Comparison of ENCODE assay signal across 16 cellular contexts in the genomic region with DNA sequence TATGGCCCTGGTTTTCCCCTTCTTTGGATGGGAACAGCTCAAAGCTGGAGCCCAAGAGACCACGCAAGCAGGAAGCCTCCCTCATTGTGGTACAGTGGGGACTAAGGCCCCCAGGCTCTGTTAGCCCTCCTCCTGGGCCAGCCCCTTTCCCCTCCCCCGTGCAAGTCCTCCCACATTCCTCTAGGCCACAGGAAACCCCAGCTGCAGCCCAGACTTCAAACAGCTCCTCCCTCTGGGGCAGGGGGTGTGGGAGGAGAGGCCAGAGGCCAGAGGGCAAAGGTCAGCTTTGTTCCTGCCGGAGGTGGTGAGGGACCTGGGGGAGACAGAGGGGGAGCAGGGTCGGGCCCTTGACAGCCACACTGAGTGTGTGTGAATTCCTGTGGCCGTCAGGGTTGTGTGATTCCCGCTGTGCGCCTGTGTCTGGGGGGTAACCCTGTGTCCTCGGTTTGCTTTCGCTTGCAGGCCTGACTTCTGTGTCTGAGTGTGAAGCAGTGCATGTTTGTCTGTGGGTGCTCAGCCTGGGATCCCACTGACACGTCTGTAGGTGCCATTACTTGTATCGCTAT. TPM values are rescaled to one million over a fixed set of nuclear protein-coding genes. Genes with fewer than 3 reads are reported as not detected.
DNase-seq lines count a peak whose midpoint lies in the region; ATAC-seq, FAIRE-seq and TF ChIP-seq lines count a peak whose summit lies in the region.
"Had no signal": no experiment of that assay in that cellular context is flagged by ENCODE, and none has a peak within 500 bp of the region (broad histone marks: within the 10 kb centered on the region; RNA-seq: fewer than 3 reads in every experiment).

No MANE protein-coding gene starts in this region.

- H3K4me1 ChIP-seq in Caco-2 = peaks cover 28% of the 10 kb centered on the region
- peaks cover 37 to 38% of the 10 kb centered on the region in 2 experiments for H3K4me1 ChIP-seq in K562 (replicated peaks in 1 of 2; ENCODE audit: control insufficient read depth in 2 of 2, insufficient read depth in 2 of 2, low read length in 2 of 2)
- H3K4me1 ChIP-seq in mesodermal cell (ENCODE audit: control insufficient read depth, insufficient read depth, low read length, poor library complexity, severe bottlenecking) = peaks cover 35% of the 10 kb centered on the region

- BruUV-seq in Caco-2 (replicated peaks; lab: Mats Ljungman, UMichigan) = no TSS peak
- no TSS peak for BruUV-seq in K562 (replicated peaks; lab: Mats Ljungman, UMichigan)

- intact Hi-C loops in Caco-2 (cut with micrococcal nuclease; ENCODE audit: unreplicated experiment) = loop anchor here (1.0 to 10.0 kb wide), 4 partner anchors 39 to 215 kb away; a partner anchor contains a TSS
- intact Hi-C loops in K562 (cut with micrococcal nuclease) = loop anchor here (5.0 kb wide), 3 partner anchors 100 to 310 kb away; no protein-coding TSS in a partner anchor

- H3K27ac ChIP-seq in K562 (ENCODE audit: extremely low read depth, low read depth, low read length) (peak overlapping the region; percentile 33; the same call in 1 of the 3 replicates), mesodermal cell (ENCODE audit: low read depth, low read length, severe bottlenecking) (peak overlapping the region; percentile 89)
- H3K27ac ChIP-seq: upper lobe of right lung had no signal

- TF ChIP-seq EP300 in K562 (IDR thresholded peaks at IDR 0.05; ENCODE audit: low read length) = no peak; the same call in 1 of the 2 replicates

- in situ Hi-C loops in KBM-7 (cut with MboI; ENCODE audit: low pct_unique_long_range_greater_than_20kb, low sequenced_read_pairs) (no loop called here), K562 (cut with MboI) (loop anchor here (5.0 to 25.0 kb wide), 4 partner anchors 53 to 495 kb away; no protein-coding TSS in a partner anchor)

- peaks cover 17% of the 10 kb centered on the region for H3K4me1 Mint-ChIP-seq in Caco-2 (ENCODE audit: low read depth, unreplicated experiment)
- H3K4me1 Mint-ChIP-seq in T-helper 2 cell treated with Interferon-gamma antibody and Interleukin-4, amounts not matched to agents 5 μg/mL and 100 μg/mL, for 36 hours (ENCODE audit: low read depth) = peaks cover 21% of the 10 kb centered on the region

- CTCF ChIA-PET in Caco-2 (lab: Charles Lee) = interaction anchor here (0.6 to 3.6 kb wide), 33 partner anchors 10 to 311 kb away, joined by 3 to 53 read pairs (median 4); a partner anchor contains a TSS
- CTCF ChIA-PET in K562 (lab: Yijun Ruan, JAX; ENCODE audit: low intra/inter-chr PET ratio) = interaction anchor here (0.7 to 5.2 kb wide), 13 partner anchors 50 to 561 kb away, joined by 3 to 157 read pairs (median 6); no protein-coding TSS in a partner anchor

- H3K9ac ChIP-seq in K562 (ENCODE audit: insufficient read depth in 1 of 2, low read depth in 2 of 2, low read length in 2 of 2) = peak overlapping the region; percentile 14 to 80; a peak in 3 of 4 replicates

- peaks cover 15% of the 10 kb centered on the region for H3K79me2 ChIP-seq in K562 (ENCODE audit: control insufficient read depth, insufficient read depth, low read length)

- H3K9me3 ChIP-seq in Caco-2 = no peaks in the 10 kb centered on the region
- H3K9me3 ChIP-seq in K562 (replicated peaks; ENCODE audit: control insufficient read depth, insufficient read depth, low read depth, low read length) = no peaks in the 10 kb centered on the region
- no peaks in the 10 kb centered on the region for H3K9me3 ChIP-seq in mesodermal cell (ENCODE audit: control insufficient read depth, low read length)
- H3K9me3 ChIP-seq: upper lobe of right lung had no signal

- H3K36me3 ChIP-seq in Caco-2 (ENCODE audit: control insufficient read depth, insufficient read depth, low read length) = no peaks in the 10 kb centered on the region
- no peaks in the 10 kb centered on the region for H3K36me3 ChIP-seq in K562 (ENCODE audit: control insufficient read depth, insufficient read depth, low read length)
- H3K36me3 ChIP-seq in mesodermal cell (ENCODE audit: control insufficient read depth, insufficient read depth, low read length) = no peaks in the 10 kb centered on the region
- H3K36me3 ChIP-seq: upper lobe of right lung had no signal

- peak overlapping the region; percentile 27; the same call in 1 of the 2 replicates for H3K4me2 ChIP-seq in K562 (ENCODE audit: insufficient read depth, low read length)

- POLR2A ChIA-PET in Caco-2 (lab: Charles Lee) (interaction anchor here (0.6 to 1.2 kb wide), 6 partner anchors 37 to 117 kb away, joined by 3 to 6 read pairs (median 4); a partner anchor contains a TSS), K562 (lab: Yijun Ruan, JAX) (interaction anchor here (0.6 to 1.4 kb wide), 15 partner anchors 8 to 300 kb away, joined by 3 to 6 read pairs (median 4); no protein-coding TSS in a partner anchor)

- H3K27me3 ChIP-seq in Caco-2 (replicated peaks; ENCODE audit: control insufficient read depth, insufficient read depth, low read length) = no peaks in the 10 kb centered on the region
- peaks cover 9 to 25% of the 10 kb centered on the region in 2 experiments; a peak in 3 of 5 replicates for H3K27me3 ChIP-seq in K562 (ENCODE audit: control insufficient read depth in 2 of 2, insufficient read depth in 2 of 2, low read length in 2 of 2)
- H3K27me3 ChIP-seq: upper lobe of right lung had no signal

- no peaks in the 10 kb centered on the region for H3K27me3 Mint-ChIP-seq in Caco-2 (ENCODE audit: insufficient read depth, unreplicated experiment)
- peaks cover 4% of the 10 kb centered on the region for H3K27me3 Mint-ChIP-seq in T-helper 2 cell treated with Interferon-gamma antibody and Interleukin-4, amounts not matched to agents 5 μg/mL and 100 μg/mL, for 36 hours (ENCODE audit: low read depth)
- H3K27me3 Mint-ChIP-seq: memory B cell had no signal

- peak overlapping the region; percentile 66 for H2AFZ ChIP-seq in K562 (ENCODE audit: low read depth, low read length)

- no peaks in the 10 kb centered on the region for H3K9me3 Mint-ChIP-seq in Caco-2 (ENCODE audit: unreplicated experiment)
- H3K9me3 Mint-ChIP-seq in T-helper 2 cell treated with Interferon-gamma antibody and Interleukin-4, amounts not matched to agents 5 μg/mL and 100 μg/mL, for 36 hours = no peaks in the 10 kb centered on the region
- H3K9me3 Mint-ChIP-seq: activated naive CD4-positive, alpha-beta T cell treated with anti-CD3 and anti-CD28 coated beads, Interleukin-2, amount 10 ng/mL, durations not matched to agents 7 days and 5 days; memory B cell had no signal

- peaks cover 11% of the 10 kb centered on the region for H3K36me3 Mint-ChIP-seq in Caco-2 (ENCODE audit: insufficient read depth, unreplicated experiment)
- H3K36me3 Mint-ChIP-seq in T-helper 2 cell treated with Interferon-gamma antibody and Interleukin-4, amounts not matched to agents 5 μg/mL and 100 μg/mL, for 36 hours (ENCODE audit: low read depth) = no peaks in the 10 kb centered on the region
- H3K36me3 Mint-ChIP-seq: activated naive CD4-positive, alpha-beta T cell treated with anti-CD3 and anti-CD28 coated beads, Interleukin-2, amount 10 ng/mL, durations not matched to agents 7 days and 5 days had no signal

- peaks cover 6% of the 10 kb centered on the region; the same call in 1 of the 2 replicates for H4K20me1 ChIP-seq in K562 (replicated peaks; ENCODE audit: control insufficient read depth, insufficient read depth, low read length)

- no peak overlapping the region for H3K27ac Mint-ChIP-seq in Caco-2 (ENCODE audit: unreplicated experiment)
- no peak overlapping the region for H3K27ac Mint-ChIP-seq in T-helper 2 cell treated with Interferon-gamma antibody and Interleukin-4, amounts not matched to agents 5 μg/mL and 100 μg/mL, for 36 hours

- 40% methylated on average over 11 of the region's 11 CpGs for WGBS in K562 (ENCODE audit: insufficient coverage, low coverage, missing lambda C conversion rate)
- WGBS in mesodermal cell (ENCODE audit: insufficient coverage in 2 of 2), 2 experiments = 26 to 28% methylated on average over 8 to 9 of the region's 11 CpGs

- FAIRE-seq in K562 (lab: Jason Lieb, UNC) = peak; percentile 42

- no peak for TF ChIP-seq RAD21 in K562 (CRISPR knock-in tag; conservative IDR thresholded peaks at IDR 0.05 in 1 of 2, IDR thresholded peaks at IDR 0.05 in 1 of 2)

- H3K4me3 ChIP-seq in Caco-2 (ENCODE audit: low read depth, low read length) (no peak overlapping the region; the same call in 1 of the 2 replicates), K562 (no peak overlapping the region), mesodermal cell (ENCODE audit: extremely low read depth, insufficient read depth, low read length, poor library complexity, severe bottlenecking) (no peak overlapping the region)
- H3K4me3 ChIP-seq: upper lobe of right lung had no signal

- DNase-seq in Caco-2 (peak; percentile 86 to 92), KBM-7 (peak; percentile 77), K562 (ENCODE audit: extremely low read depth in 1 of 4, low spot score in 3 of 4) (peak; percentile 77 to 89 (median 84)), NCI-H345 (lab: John Stamatoyannopoulos, UW) (no peak)
- DNase-seq in T-helper 2 cell treated with Interferon-gamma antibody and Interleukin-4, amounts not matched to agents 5 μg/mL and 100 μg/mL, for 36 hours (ENCODE audit: low spot score) = no peak
- no peak for DNase-seq in activated CD4-positive, alpha-beta T cell treated with anti-CD3 and anti-CD28 coated beads, Interleukin-2, amount 50 U/mL, for 4 hours
- DNase-seq: activated naive CD4-positive, alpha-beta T cell treated with anti-CD3 and anti-CD28 coated beads, Interleukin-2, amount 10 ng/mL, durations not matched to agents 7 days and 5 days; caudate nucleus; NCI-H1417; NCI-H524; SHP77 treated with DMSO at 0.1 percent for 48 hours; upper lobe of right lung had no signal

- peak; percentile 37 for ATAC-seq in K562
- no peak for ATAC-seq in HG02642 (IDR thresholded peaks at IDR 0.05; ENCODE audit: poor library complexity, unreplicated experiment)
- ATAC-seq: upper lobe of right lung had no signal

- peaks cover 3% of the 10 kb centered on the region for H3K9me1 ChIP-seq in K562 (ENCODE audit: control insufficient read depth, insufficient read depth, low read length)

- no peak for TF ChIP-seq CTCF in Caco-2 (IDR thresholded peaks at IDR 0.05; ENCODE audit: insufficient read depth in 1 of 2, low read depth in 1 of 2, low read length in 1 of 2, severe bottlenecking in 1 of 2, unreplicated experiment in 1 of 2)
- TF ChIP-seq CTCF in K562 (IDR thresholded peaks at IDR 0.05 in 2 of 3, conservative IDR thresholded peaks at IDR 0.05 in 1 of 3; ENCODE audit: insufficient read depth in 2 of 3, low read depth in 1 of 3, low read length in 3 of 3) = no peak

- H3K4me3 Mint-ChIP-seq in Caco-2 (ENCODE audit: unreplicated experiment) = peak overlapping the region; percentile 48
- no peak overlapping the region for H3K4me3 Mint-ChIP-seq in T-helper 2 cell treated with Interferon-gamma antibody and Interleukin-4, amounts not matched to agents 5 μg/mL and 100 μg/mL, for 36 hours
- H3K4me3 Mint-ChIP-seq: activated naive CD4-positive, alpha-beta T cell treated with anti-CD3 and anti-CD28 coated beads, Interleukin-2, amount 10 ng/mL, durations not matched to agents 7 days and 5 days; memory B cell had no signal

- no peak for TF ChIP-seq POLR2A in K562 (conservative IDR thresholded peaks at IDR 0.05)

RNA-seq across cellular contexts. Expression of a gene that starts 3.4 kb away (rescaled TPM):
- total RNA-seq in Caco-2 (2022) (17.0 and 17.3 TPM in 2 replicates), K562 (2014; rRNA removed) (7.9 and 12.5 TPM in 2 replicates), K562 (2014; rRNA removed; fragmentation: Illumina TruSeq; extraction: Trizol) (3.6 and 4.6 TPM in 2 replicates), K562 (2015; rRNA removed; fragmentation: Illumina TruSeq; extraction: Trizol) (4.7 and 4.8 TPM in 2 replicates), K562 (2021) (36.4 and 37.8 TPM in 2 replicates)
- total RNA-seq in K562 (2011; cell fraction: chromatin; rRNA removed; ENCODE audit: low replicate concordance) = 62.5 and 101 TPM in 2 replicates
- total RNA-seq in K562 (2011; cell fraction: nucleolus; rRNA removed) = 36.7 and 38.9 TPM in 2 replicates
- total RNA-seq in K562 (2011; cell fraction: nucleoplasm; rRNA removed) = 49.2 and 72.8 TPM in 2 replicates
- polyA plus RNA-seq in K562 (2011; rRNA removed) (3.1 and 4.2 TPM in 2 replicates), K562 (2014; fragmentation: Illumina TruSeq; extraction: Trizol) (5.4 and 9.5 TPM in 2 replicates), K562 (2014; fragmentation: Nextera tagmentation; extraction: Ambion mirVana) (under 1 TPM; 0.21 to 0.59 TPM), K562 (2014; rRNA removed) (8.5 and 9.0 TPM in 2 replicates)
- polyA plus RNA-seq in K562 (2011; cell fraction: cytosol; rRNA removed) = 2.3 and 3.9 TPM in 2 replicates
- 13.3 and 21.8 TPM in 2 replicates for polyA plus RNA-seq in K562 (2011; cell fraction: nucleus; rRNA removed)
- 13.7 and 18.2 TPM in 2 replicates for polyA plus RNA-seq in K562 (2012)
- 3.7 and 9.1 TPM in 2 replicates for polyA minus RNA-seq in K562 (2011; rRNA and poly(A)+ RNA removed)
- polyA minus RNA-seq in K562 (2011; cell fraction: cytosol; rRNA and poly(A)+ RNA removed) = 12.2 and 15.2 TPM in 2 replicates
- 10.6 and 11.6 TPM in 2 replicates for polyA minus RNA-seq in K562 (2011; cell fraction: nucleus; rRNA and poly(A)+ RNA removed)
- polyA plus RNA-seq in mesodermal cell (2013, experiment 1 of 2) = 44.6 TPM
- polyA plus RNA-seq in mesodermal cell (2013, experiment 2 of 2) = 35.0 TPM

RNA-seq across cellular contexts. Expression of a gene that starts 27.7 kb away (rescaled TPM):
- total RNA-seq in Caco-2 (2022) (not detected in 2 replicates), K562 (2014; rRNA removed) (not detected in 2 replicates), K562 (2014; rRNA removed; fragmentation: Illumina TruSeq; extraction: Trizol) (not detected in 2 replicates), K562 (2015; rRNA removed; fragmentation: Illumina TruSeq; extraction: Trizol) (not detected in 2 replicates), K562 (2021) (0.11 and 0.38 TPM in 2 replicates)
- total RNA-seq in K562 (2011; cell fraction: chromatin; rRNA removed; ENCODE audit: low replicate concordance) = not detected in 2 replicates
- not detected in 2 replicates for total RNA-seq in K562 (2011; cell fraction: nucleolus; rRNA removed)
- total RNA-seq in K562 (2011; cell fraction: nucleoplasm; rRNA removed) = not detected in 2 replicates
- polyA plus RNA-seq in K562 (2011; rRNA removed) (0.04 TPM in 1 of 2 replicates, not detected in the other), K562 (2014; fragmentation: Illumina TruSeq; extraction: Trizol) (not detected in 2 replicates), K562 (2014; fragmentation: Nextera tagmentation; extraction: Ambion mirVana) (not detected), K562 (2014; rRNA removed) (not detected in 2 replicates)
- polyA plus RNA-seq in K562 (2011; cell fraction: cytosol; rRNA removed) = 0.06 TPM in 1 of 2 replicates, not detected in the other
- 0.20 TPM in 1 of 2 replicates, not detected in the other for polyA plus RNA-seq in K562 (2011; cell fraction: nucleus; rRNA removed)
- not detected in 2 replicates for polyA plus RNA-seq in K562 (2012)
- not detected in 2 replicates for polyA minus RNA-seq in K562 (2011; rRNA and poly(A)+ RNA removed)
- not detected in 2 replicates for polyA minus RNA-seq in K562 (2011; cell fraction: cytosol; rRNA and poly(A)+ RNA removed)
- not detected in 2 replicates for polyA minus RNA-seq in K562 (2011; cell fraction: nucleus; rRNA and poly(A)+ RNA removed)
- polyA plus RNA-seq in mesodermal cell (2013, experiment 1 of 2) = not detected
- polyA plus RNA-seq in mesodermal cell (2013, experiment 2 of 2) = not detected
- total RNA-seq: epithelial cell of proximal tubule had no signal

Comparison
In these comparisons a context has a peak if more than half of its experiments do, and no peak if none do; other contexts are left out.
1. DNase-seq: peak in Caco-2 (2 of 2), KBM-7 (single experiment) and K562 (4 of 4); none in NCI-H345 (single experiment), T-helper 2 cell treated with Interferon-gamma antibody and Interleukin-4, amounts not matched to agents 5 μg/mL and 100 μg/mL, for 36 hours (single experiment) and activated CD4-positive, alpha-beta T cell treated with anti-CD3 and anti-CD28 coated beads, Interleukin-2, amount 50 U/mL, for 4 hours (0 of 2).